In the genomic region with DNA sequence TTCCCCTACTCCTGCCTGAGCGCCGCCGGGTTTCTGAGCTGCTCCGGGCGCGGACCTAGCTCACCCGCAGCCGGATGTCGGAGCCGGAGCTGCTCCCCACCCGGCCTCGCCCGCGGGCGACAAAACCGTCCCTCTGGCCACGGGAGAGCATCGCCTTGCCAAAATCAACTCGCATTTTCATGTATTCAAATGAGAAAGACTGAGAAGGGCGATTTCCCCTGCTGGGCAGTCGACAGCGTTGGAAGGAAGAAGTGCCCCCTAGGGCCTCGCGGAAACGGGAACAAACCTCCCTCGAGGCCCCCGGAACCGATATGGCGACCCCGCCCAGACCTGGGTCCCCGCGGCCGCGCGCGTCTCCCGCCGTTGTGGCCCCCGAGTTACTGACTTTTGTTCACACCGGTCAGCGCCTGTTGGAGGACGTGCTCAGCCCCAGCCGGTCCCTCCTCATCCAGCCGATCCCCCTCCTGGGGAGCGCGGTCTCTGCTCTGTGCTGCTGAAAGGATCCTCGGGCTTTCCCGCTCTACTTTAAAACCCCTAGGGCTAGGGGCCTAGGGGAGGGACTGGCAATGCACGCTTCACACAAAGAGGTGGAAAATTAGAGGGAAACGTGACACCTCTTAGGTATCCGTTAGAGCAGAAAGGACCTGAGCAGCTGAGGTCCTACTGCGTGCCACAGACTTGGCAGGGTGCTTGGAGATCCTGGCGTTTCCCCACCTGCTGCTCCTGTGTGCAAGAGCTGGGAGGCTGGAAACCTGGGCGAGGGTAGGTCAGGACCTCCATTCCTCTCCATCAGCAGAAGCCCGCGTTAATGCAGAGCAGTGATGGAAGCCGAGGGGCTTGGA, we compare ENCODE assay signal across 10 cellular contexts. TPM values are rescaled to one million over a fixed set of nuclear protein-coding genes. Genes with fewer than 3 reads are reported as not detected.
DNase-seq lines count a peak whose midpoint lies in the region; TF ChIP-seq lines count a peak whose summit lies in the region.
"Had no signal": no experiment of that assay in that cellular context is flagged by ENCODE, and none has a peak within 500 bp of the region (broad histone marks: within the 10 kb centered on the region; RNA-seq: fewer than 3 reads in every experiment).

No MANE protein-coding gene starts in this region.

- peak overlapping the region; percentile 71 to 95 (median 90) for H3K27ac ChIP-seq in esophagus squamous epithelium

- in situ Hi-C loops in ACHN (cut with HindIII; ENCODE audit: low pct_ligation_motif_present, low pct_unique_long_range_greater_than_20kb, low sequenced_read_pairs), result no loop called here

- H3K27me3 ChIP-seq in H7 (ENCODE audit: control insufficient read depth, insufficient read depth, low read length), result peaks cover 97% of the 10 kb centered on the region
- H3K27me3 ChIP-seq in esophagus squamous epithelium, result peaks cover 0 to 99% (median 16%) of the 10 kb centered on the region in 4 donors

- H3K4me3 ChIP-seq in H7 (ENCODE audit: insufficient read depth, low read depth, low read length), result peak overlapping the region; percentile 41
- peak overlapping the region; percentile 25 to 59 (median 44) for H3K4me3 ChIP-seq in esophagus squamous epithelium

- no peak for TF ChIP-seq POLR2A in esophagus squamous epithelium (IDR thresholded peaks at IDR 0.05)

- DNase-seq in H7 (peak; percentile 87), NCI-H2227 treated with DMSO at 0.1 percent for 48 hours (lab: John Stamatoyannopoulos, UW) (peak; percentile 51), esophagus squamous epithelium (lab: John Stamatoyannopoulos, UW) (no peak), retina (peak; percentile 74), NCI-H510A (lab: John Stamatoyannopoulos, UW) (no peak), ACHN (no peak), dedifferentiated amniotic fluid mesenchymal stem cell (ENCODE audit: extremely low spot score) (no peak)
- DNase-seq in activated CD4-positive, alpha-beta T cell treated with anti-CD3 and anti-CD28 coated beads for 4 hours, result no peak
- DNase-seq: MV-4-11, naive B cell had no signal

- 6 to 14% methylated on average over 26 to 27 of the region's 57 CpGs for WGBS in esophagus squamous epithelium, 2 donors

- TF ChIP-seq CTCF in esophagus squamous epithelium (IDR thresholded peaks at IDR 0.05), result no peak

- H3K9me3 ChIP-seq in esophagus squamous epithelium, result no peaks in the 10 kb centered on the region

- no peaks in the 10 kb centered on the region for H3K36me3 ChIP-seq in H7 (replicated peaks; ENCODE audit: control insufficient read depth, insufficient read depth, low read length)
- H3K36me3 ChIP-seq in esophagus squamous epithelium, result no peaks in the 10 kb centered on the region

- intact Hi-C loops in esophagus squamous epithelium (cut with DNase I), result no loop called here

- H3K4me1 ChIP-seq in esophagus squamous epithelium, result peaks cover 24 to 62% (median 27%) of the 10 kb centered on the region in 3 donors

RNA-seq across cellular contexts. Expression of a gene that starts 4.3 kb away (rescaled TPM):
- 0.59 and 0.90 TPM in 2 replicates for total RNA-seq in H7 (2014; rRNA removed; shearing (Covaris generic))
- total RNA-seq in esophagus squamous epithelium, result 1 to 10 TPM in 3 of 4 donors, under 1 TPM in 1; 0.82 to 8.4 (median 3.5) TPM

RNA-seq across cellular contexts. Expression of a gene that starts 4.7 kb away (rescaled TPM):
- 3.4 and 3.7 TPM in 2 replicates for total RNA-seq in H7 (2014; rRNA removed; shearing (Covaris generic))
- 10 to 100 TPM; 27.7 to 34.4 (median 29.1) TPM for total RNA-seq in esophagus squamous epithelium

Comparison
In these comparisons a context has a peak if more than half of its experiments do, and no peak if none do; other contexts are left out.
1. DNase-seq: peak in H7 (single experiment), NCI-H2227 treated with DMSO at 0.1 percent for 48 hours (single experiment) and retina (single experiment); none in esophagus squamous epithelium (single experiment), NCI-H510A (single experiment), ACHN (single experiment), activated CD4-positive, alpha-beta T cell treated with anti-CD3 and anti-CD28 coated beads for 4 hours (0 of 2) and dedifferentiated amniotic fluid mesenchymal stem cell (single experiment).